10 cellular contexts compared by ENCODE assay signal in genomic region chr3:27479816-27480543, GRCh38. TPM values are rescaled to one million over a fixed set of nuclear protein-coding genes. Genes with fewer than 3 reads are reported as not detected.
A peak's percentile ranks its signal among the peaks of the same experiment; 100 is the strongest.
DNase-seq lines count a peak whose midpoint lies in the region; ATAC-seq and TF ChIP-seq lines count a peak whose summit lies in the region.
"Had no signal": no experiment of that assay in that cellular context is flagged by ENCODE, and none has a peak within 500 bp of the region (broad histone marks: within the 10 kb centered on the region; RNA-seq: fewer than 3 reads in every experiment).

No MANE protein-coding gene starts in this region.

- H3K9me3 ChIP-seq in vagina: no peaks in the 10 kb centered on the region

- peaks cover 16% of the 10 kb centered on the region for H3K9me3 Mint-ChIP-seq in activated T-helper 2 cell treated with anti-CD3 and anti-CD28 coated beads, Interferon-gamma antibody, Interleukin-2, Interleukin-4, amounts not matched to agents 10 μg/mL and 5 μg/mL and 100 μg/mL, durations not matched to agents 14 hours and 24 hours and 36 hours
- peaks cover 0 to 11% (median 2%) of the 10 kb centered on the region in 9 donors for H3K9me3 Mint-ChIP-seq in naive thymus-derived CD8-positive, alpha-beta T cell

- peaks cover 39% of the 10 kb centered on the region for H3K4me1 ChIP-seq in vagina
- H3K4me1 ChIP-seq: SJCRH30 had no signal

- ATAC-seq in naive thymus-derived CD8-positive, alpha-beta T cell: no peak
- ATAC-seq in GM18873 (IDR thresholded peaks at IDR 0.05; ENCODE audit: low FRiP score, unreplicated experiment): no peak

- H3K27ac Mint-ChIP-seq in activated T-helper 2 cell treated with anti-CD3 and anti-CD28 coated beads, Interferon-gamma antibody, Interleukin-2, Interleukin-4, amounts not matched to agents 10 μg/mL and 5 μg/mL and 100 μg/mL, durations not matched to agents 14 hours and 24 hours and 36 hours: peak overlapping the region; percentile 80
- peak overlapping the region; percentile 81 to 94 (median 89) for H3K27ac Mint-ChIP-seq in naive thymus-derived CD8-positive, alpha-beta T cell

- H3K4me3 Mint-ChIP-seq in activated T-helper 2 cell treated with anti-CD3 and anti-CD28 coated beads, Interferon-gamma antibody, Interleukin-2, Interleukin-4, amounts not matched to agents 10 μg/mL and 5 μg/mL and 100 μg/mL, durations not matched to agents 14 hours and 24 hours and 36 hours (ENCODE audit: low read depth): peak overlapping the region; percentile 69
- H3K4me3 Mint-ChIP-seq in naive thymus-derived CD8-positive, alpha-beta T cell: peak overlapping the region; percentile 43 to 100 (median 74)

- DNase-seq in GF-D8 (lab: John Stamatoyannopoulos, UW): peak; percentile 49
- DNase-seq in MV-4-11 (lab: John Stamatoyannopoulos, UW): peak; percentile 83
- no peak for DNase-seq in activated T-helper 2 cell treated with anti-CD3 and anti-CD28 coated beads, Interferon-gamma antibody, Interleukin-2, Interleukin-4, amounts not matched to agents 10 μg/mL and 5 μg/mL and 100 μg/mL, durations not matched to agents 14 hours and 24 hours and 36 hours (ENCODE audit: low spot score)
- DNase-seq in naive thymus-derived CD8-positive, alpha-beta T cell: peak in 3 of 10 donors; percentile 25 to 53 (median 51)
- DNase-seq in NCI-H524 treated with DMSO at 0.1 percent for 48 hours (lab: John Stamatoyannopoulos, UW): no peak
- no peak for DNase-seq in vagina (ENCODE audit: extremely low spot score in 2 of 2)
- no peak for DNase-seq in middle frontal gyrus (ENCODE audit: extremely low spot score, low spot score)
- DNase-seq: NCI-H187, SJCRH30 had no signal

- H3K4me3 ChIP-seq in vagina: no peak overlapping the region
- H3K4me3 ChIP-seq: SJCRH30 had no signal

- no peak for TF ChIP-seq POLR2A in vagina (IDR thresholded peaks at IDR 0.05)

- no peaks in the 10 kb centered on the region for H3K27me3 Mint-ChIP-seq in activated T-helper 2 cell treated with anti-CD3 and anti-CD28 coated beads, Interferon-gamma antibody, Interleukin-2, Interleukin-4, amounts not matched to agents 10 μg/mL and 5 μg/mL and 100 μg/mL, durations not matched to agents 14 hours and 24 hours and 36 hours (ENCODE audit: low read depth)
- H3K27me3 Mint-ChIP-seq in naive thymus-derived CD8-positive, alpha-beta T cell: no peaks in the 10 kb centered on the region

- intact Hi-C loops in activated T-helper 2 cell treated with anti-CD3 and anti-CD28 coated beads, Interferon-gamma antibody, Interleukin-2, Interleukin-4, amounts not matched to agents 10 μg/mL and 5 μg/mL and 100 μg/mL, durations not matched to agents 14 hours and 24 hours and 36 hours (cut with micrococcal nuclease): loop anchor here (1.0 to 5.0 kb wide), 4 partner anchors 25 to 202 kb away; no protein-coding TSS in a partner anchor
- intact Hi-C loops in vagina (cut with DNase I): loop anchor here (10.0 kb wide), 1 partner anchor 195 kb away; no protein-coding TSS in a partner anchor

- peaks cover 67% of the 10 kb centered on the region for H3K36me3 Mint-ChIP-seq in activated T-helper 2 cell treated with anti-CD3 and anti-CD28 coated beads, Interferon-gamma antibody, Interleukin-2, Interleukin-4, amounts not matched to agents 10 μg/mL and 5 μg/mL and 100 μg/mL, durations not matched to agents 14 hours and 24 hours and 36 hours (ENCODE audit: low read depth)
- H3K36me3 Mint-ChIP-seq in naive thymus-derived CD8-positive, alpha-beta T cell: peaks cover 9 to 11% (median 10%) of the 10 kb centered on the region in 3 donors

- POLR2A ChIA-PET in naive thymus-derived CD8-positive, alpha-beta T cell (lab: Charles Lee): interaction anchor here (0.6 to 1.4 kb wide), 2 partner anchors 12 to 869 kb away, joined by 3 read pairs; partner anchors contain the start of genes AZI2 and ZCWPW2

- H3K27ac ChIP-seq in vagina: no peak overlapping the region
- H3K27ac ChIP-seq: SJCRH30 had no signal

- no peaks in the 10 kb centered on the region for H3K27me3 ChIP-seq in vagina
- H3K27me3 ChIP-seq: SJCRH30 had no signal

- no peaks in the 10 kb centered on the region for H3K36me3 ChIP-seq in vagina

- peaks cover 40% of the 10 kb centered on the region for H3K4me1 Mint-ChIP-seq in activated T-helper 2 cell treated with anti-CD3 and anti-CD28 coated beads, Interferon-gamma antibody, Interleukin-2, Interleukin-4, amounts not matched to agents 10 μg/mL and 5 μg/mL and 100 μg/mL, durations not matched to agents 14 hours and 24 hours and 36 hours (ENCODE audit: low read depth)
- peaks cover 16 to 72% (median 68%) of the 10 kb centered on the region in 4 donors for H3K4me1 Mint-ChIP-seq in naive thymus-derived CD8-positive, alpha-beta T cell

- no peak for TF ChIP-seq CTCF in vagina (IDR thresholded peaks at IDR 0.05)

RNA-seq across cellular contexts. Expression of gene SLC4A7, which starts 4.2 kb away (rescaled TPM):
- total RNA-seq in activated T-helper 2 cell treated with anti-CD3 and anti-CD28 coated beads, Interferon-gamma antibody, Interleukin-2, Interleukin-4, amounts not matched to agents 10 μg/mL and 5 μg/mL and 100 μg/mL, durations not matched to agents 14 hours and 24 hours and 36 hours: 76.4 and 77.8 TPM in 2 replicates
- 10 to 100 TPM; 42.7 to 44.3 TPM for total RNA-seq in naive thymus-derived CD8-positive, alpha-beta T cell
- polyA plus RNA-seq in naive thymus-derived CD8-positive, alpha-beta T cell: 10 to 100 TPM in 1 of 3 donors, 1 to 10 TPM in 2; 7.6 to 13.1 (median 8.9) TPM
- 61.1 TPM for total RNA-seq in vagina

Comparison
In these comparisons a context has a peak if more than half of its experiments do, and no peak if none do; other contexts are left out.
1. DNase-seq: peak in GF-D8 (single experiment) and MV-4-11 (single experiment); none in activated T-helper 2 cell treated with anti-CD3 and anti-CD28 coated beads, Interferon-gamma antibody, Interleukin-2, Interleukin-4, amounts not matched to agents 10 μg/mL and 5 μg/mL and 100 μg/mL, durations not matched to agents 14 hours and 24 hours and 36 hours (single experiment), NCI-H524 treated with DMSO at 0.1 percent for 48 hours (single experiment), vagina (0 of 2) and middle frontal gyrus (single experiment).